14 cellular contexts compared by ENCODE assay signal in the genomic region with DNA sequence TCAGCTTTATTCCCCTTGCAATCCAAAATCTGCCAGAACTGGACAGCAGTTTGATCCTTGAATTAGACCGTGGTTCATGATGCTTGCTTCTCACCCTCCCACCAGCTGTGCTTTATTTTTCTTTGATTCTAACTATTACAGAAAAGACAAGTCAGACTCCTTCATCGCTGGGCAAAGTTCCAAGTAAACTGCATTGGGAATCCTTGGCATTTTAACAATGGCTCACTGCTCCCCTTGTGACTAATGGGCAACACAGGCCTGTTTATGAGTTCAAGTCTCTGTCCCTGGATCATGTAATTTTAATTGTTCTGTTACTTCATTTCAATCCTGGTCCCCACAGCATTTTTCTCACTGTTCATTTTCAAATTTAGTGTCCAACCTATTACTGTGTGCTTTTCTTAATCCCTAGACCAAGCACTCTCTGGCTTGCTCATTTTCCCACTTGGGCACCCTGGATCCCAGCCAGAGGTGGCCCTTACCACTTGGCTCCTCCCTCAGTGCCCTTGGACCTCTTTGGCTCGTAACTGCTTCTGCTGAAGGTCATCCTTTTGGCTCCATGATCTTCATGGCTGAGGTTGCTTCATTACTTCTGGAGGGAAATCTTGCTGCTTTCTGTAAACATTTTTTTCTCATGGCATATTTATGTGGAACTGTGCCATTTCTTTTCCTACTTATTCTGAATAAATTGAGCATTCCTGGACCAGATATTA. TPM values are rescaled to one million over a fixed set of nuclear protein-coding genes. Genes with fewer than 3 reads are reported as not detected.
DNase-seq lines count a peak whose midpoint lies in the region; ATAC-seq, FAIRE-seq and TF ChIP-seq lines count a peak whose summit lies in the region.
"Had no signal": no experiment of that assay in that cellular context is flagged by ENCODE, and none has a peak within 500 bp of the region (broad histone marks: within the 10 kb centered on the region; RNA-seq: fewer than 3 reads in every experiment).

No MANE protein-coding gene starts in this region.

- no peaks in the 10 kb centered on the region for H3K27me3 ChIP-seq in ACC112 (ENCODE audit: insufficient read depth, low read length)
- H3K27me3 ChIP-seq in bronchial epithelial cell (ENCODE audit: control insufficient read depth, insufficient read depth, low read length), result no peaks in the 10 kb centered on the region
- H3K27me3 ChIP-seq: left lung had no signal

- H3K4me3 Mint-ChIP-seq in activated naive CD8-positive, alpha-beta T cell treated with anti-CD3 and anti-CD28 coated beads, Interleukin-2, amount 50 U/mL, for 24 hours, result no peak overlapping the region
- H3K4me3 Mint-ChIP-seq: T-helper 1 cell treated with Interleukin-12 subunit alpha and Interleukin-12 subunit beta and Interleukin-4 antibody, amounts not matched to agents 30 μg/mL and 1 μg/mL, for 36 hours had no signal

- FAIRE-seq in bronchial epithelial cell (lab: Jason Lieb, UNC), result no peak

- H3K79me2 ChIP-seq in ACC112 (ENCODE audit: control insufficient read depth, insufficient read depth, low read length, unreplicated experiment), result no peaks in the 10 kb centered on the region

- H3K4me1 ChIP-seq in ACC112 (ENCODE audit: control insufficient read depth, insufficient read depth, low read length, unreplicated experiment), result peaks cover 50% of the 10 kb centered on the region

- no peaks in the 10 kb centered on the region for H3K36me3 ChIP-seq in ACC112 (ENCODE audit: insufficient read depth, low read length)
- H3K36me3 ChIP-seq in bronchial epithelial cell (ENCODE audit: control insufficient read depth, insufficient read depth, low read length), result no peaks in the 10 kb centered on the region
- H3K36me3 ChIP-seq: left lung had no signal

- no peak overlapping the region for H2AFZ ChIP-seq in ACC112 (ENCODE audit: low read length, unreplicated experiment)

- TF ChIP-seq CTCF in bronchial epithelial cell (IDR thresholded peaks at IDR 0.05; ENCODE audit: insufficient read depth, low read length, severe bottlenecking), result no peak

- no peak overlapping the region for H3K27ac Mint-ChIP-seq in activated naive CD8-positive, alpha-beta T cell treated with anti-CD3 and anti-CD28 coated beads, Interleukin-2, amount 50 U/mL, for 24 hours
- H3K27ac Mint-ChIP-seq: T-helper 1 cell treated with Interleukin-12 subunit alpha and Interleukin-12 subunit beta and Interleukin-4 antibody, amounts not matched to agents 30 μg/mL and 1 μg/mL, for 36 hours had no signal

- no peaks in the 10 kb centered on the region for H3K36me3 Mint-ChIP-seq in activated naive CD8-positive, alpha-beta T cell treated with anti-CD3 and anti-CD28 coated beads, Interleukin-2, amount 50 U/mL, for 24 hours (ENCODE audit: low read depth)

- no peaks in the 10 kb centered on the region for H3K27me3 Mint-ChIP-seq in activated naive CD8-positive, alpha-beta T cell treated with anti-CD3 and anti-CD28 coated beads, Interleukin-2, amount 50 U/mL, for 24 hours

- H3K4me1 Mint-ChIP-seq in activated naive CD8-positive, alpha-beta T cell treated with anti-CD3 and anti-CD28 coated beads, Interleukin-2, amount 50 U/mL, for 24 hours, result peaks cover 17% of the 10 kb centered on the region

- no peak for ATAC-seq in activated naive CD8-positive, alpha-beta T cell treated with anti-CD3 and anti-CD28 coated beads, Interleukin-2, amount 50 U/mL, for 24 hours
- no peak for ATAC-seq in HG02678 (IDR thresholded peaks at IDR 0.05; ENCODE audit: unreplicated experiment)
- ATAC-seq: left lung had no signal

- DNase-seq in HS-5 (ENCODE audit: low read depth) (peak; percentile 84), bronchial epithelial cell (ENCODE audit: low read depth) (peak; percentile 34), myocyte (ENCODE audit: low read depth) (peak; percentile 76), DMS53 treated with DMSO at 0.1 percent for 48 hours (lab: John Stamatoyannopoulos, UW; ENCODE audit: unreplicated experiment) (no peak), amniotic stem cell (lab: John Stamatoyannopoulos, UW) (no peak)
- DNase-seq in activated naive CD8-positive, alpha-beta T cell treated with anti-CD3 and anti-CD28 coated beads, Interleukin-2, amount 50 U/mL, for 24 hours, result no peak
- DNase-seq: activated T-cell treated with anti-CD3 and anti-CD28 coated beads, Interleukin-2, amount 50 U/mL, for 1 hour; left lung; NCI-H510A; stimulated activated naive CD4-positive, alpha-beta T cell had no signal

- peak overlapping the region; percentile 40 for H3K27ac ChIP-seq in ACC112 (ENCODE audit: low read depth, low read length)
- H3K27ac ChIP-seq: left lung had no signal

- no peak overlapping the region for H3K4me3 ChIP-seq in ACC112 (ENCODE audit: low read depth, low read length)
- H3K4me3 ChIP-seq in bronchial epithelial cell (ENCODE audit: low read depth, low read length), result no peak overlapping the region
- H3K4me3 ChIP-seq: left lung, smooth muscle cell had no signal

- no peaks in the 10 kb centered on the region for H3K9me3 Mint-ChIP-seq in activated naive CD8-positive, alpha-beta T cell treated with anti-CD3 and anti-CD28 coated beads, Interleukin-2, amount 50 U/mL, for 24 hours
- H3K9me3 Mint-ChIP-seq: T-helper 1 cell treated with Interleukin-12 subunit alpha and Interleukin-12 subunit beta and Interleukin-4 antibody, amounts not matched to agents 30 μg/mL and 1 μg/mL, for 36 hours had no signal

RNA-seq across cellular contexts. Expression of a gene that starts 32.8 kb away (rescaled TPM):
- total RNA-seq in bronchial epithelial cell, result 0.53 and 1.2 TPM in 2 replicates
- total RNA-seq in myocyte, result 7.2 and 8.2 TPM in 2 replicates
- 17.6 TPM for polyA plus RNA-seq in myocyte (2012)
- total RNA-seq: smooth muscle cell had no signal

RNA-seq across cellular contexts. Expression of a gene that starts 33.3 kb away (rescaled TPM):
- total RNA-seq in bronchial epithelial cell (27.7 and 28.2 TPM in 2 replicates), myocyte (49.7 and 54.7 TPM in 2 replicates)
- 47.2 TPM for polyA plus RNA-seq in myocyte (2012)

RNA-seq across cellular contexts. Expression of a gene that starts 43.0 kb away (rescaled TPM):
- 19.5 and 22.9 TPM in 2 replicates for total RNA-seq in bronchial epithelial cell
- total RNA-seq in myocyte, result 30.7 and 36.0 TPM in 2 replicates
- polyA plus RNA-seq in myocyte (2012), result 46.4 TPM

RNA-seq across cellular contexts. Expression of a gene that starts 48.3 kb away (rescaled TPM):
- 25.0 and 43.1 TPM in 2 replicates for total RNA-seq in bronchial epithelial cell
- 3.8 and 4.1 TPM in 2 replicates for total RNA-seq in myocyte
- polyA plus RNA-seq in myocyte (2012), result 22.2 TPM

RNA-seq across cellular contexts. Expression of a gene that starts 54.0 kb away (rescaled TPM):
- 0.26 and 0.38 TPM in 2 replicates for total RNA-seq in bronchial epithelial cell
- total RNA-seq in myocyte, result not detected in 2 replicates
- not detected for polyA plus RNA-seq in myocyte (2012)
- total RNA-seq: smooth muscle cell had no signal
- polyA plus RNA-seq: smooth muscle cell had no signal

Comparison
In these comparisons a context has a peak if more than half of its experiments do, and no peak if none do; other contexts are left out.
1. DNase-seq: peak in HS-5 (single experiment), bronchial epithelial cell (single experiment) and myocyte (single experiment); none in DMS53 treated with DMSO at 0.1 percent for 48 hours (single experiment), activated naive CD8-positive, alpha-beta T cell treated with anti-CD3 and anti-CD28 coated beads, Interleukin-2, amount 50 U/mL, for 24 hours (single experiment) and amniotic stem cell (single experiment).